ENCODE assay signal across 14 cellular contexts in genomic region chr1:184494929-184495328, GRCh38.
DNase-seq lines count a peak whose midpoint lies in the region; ATAC-seq and TF ChIP-seq lines count a peak whose summit lies in the region.
"Had no signal": no experiment of that assay in that cellular context is flagged by ENCODE, and none has a peak within 500 bp of the region (broad histone marks: within the 10 kb centered on the region; RNA-seq: fewer than 3 reads in every experiment).

No MANE protein-coding gene starts in this region.

- H3K27ac Mint-ChIP-seq in activated T-helper 2 cell treated with anti-CD3 and anti-CD28 coated beads, Interferon-gamma antibody, Interleukin-2, Interleukin-4, amounts not matched to agents 10 μg/mL and 5 μg/mL and 100 μg/mL, durations not matched to agents 14 hours and 24 hours and 36 hours = no peak overlapping the region
- H3K27ac Mint-ChIP-seq in CD4-positive, alpha-beta memory T cell = no peak overlapping the region
- H3K27ac Mint-ChIP-seq: naive B cell had no signal

- H3K27me3 ChIP-seq in GM06990 (replicated peaks; ENCODE audit: control insufficient read depth, insufficient read depth, low read length) (no peaks in the 10 kb centered on the region), colonic mucosa (no peaks in the 10 kb centered on the region)
- no peaks in the 10 kb centered on the region for H3K27me3 ChIP-seq in CD4-positive, alpha-beta memory T cell (ENCODE audit: insufficient read depth, low read length)
- H3K27me3 ChIP-seq: SJCRH30 had no signal

- CTCF ChIA-PET in CD4-positive, alpha-beta memory T cell (lab: Charles Lee; ENCODE audit: partially characterized antibody) = no interaction called here

- H3K36me3 Mint-ChIP-seq in activated T-helper 2 cell treated with anti-CD3 and anti-CD28 coated beads, Interferon-gamma antibody, Interleukin-2, Interleukin-4, amounts not matched to agents 10 μg/mL and 5 μg/mL and 100 μg/mL, durations not matched to agents 14 hours and 24 hours and 36 hours (ENCODE audit: low read depth) = no peaks in the 10 kb centered on the region
- no peaks in the 10 kb centered on the region for H3K36me3 Mint-ChIP-seq in CD4-positive, alpha-beta memory T cell
- H3K36me3 Mint-ChIP-seq: naive B cell had no signal

- TF ChIP-seq CTCF in GM06990 (IDR thresholded peaks at IDR 0.05; ENCODE audit: insufficient read depth, low read length, poor library complexity, severe bottlenecking) (no peak), colonic mucosa (IDR thresholded peaks at IDR 0.05) (no peak)

- H3K36me3 ChIP-seq in GM06990 (ENCODE audit: control insufficient read depth, insufficient read depth, low read length) = no peaks in the 10 kb centered on the region
- no peaks in the 10 kb centered on the region for H3K36me3 ChIP-seq in CD4-positive, alpha-beta memory T cell (ENCODE audit: insufficient read depth, low read length)
- H3K36me3 ChIP-seq in colonic mucosa = no peaks in the 10 kb centered on the region
- H3K36me3 ChIP-seq: SJCRH30 had no signal

- no peaks in the 10 kb centered on the region for H3K27me3 Mint-ChIP-seq in activated T-helper 2 cell treated with anti-CD3 and anti-CD28 coated beads, Interferon-gamma antibody, Interleukin-2, Interleukin-4, amounts not matched to agents 10 μg/mL and 5 μg/mL and 100 μg/mL, durations not matched to agents 14 hours and 24 hours and 36 hours (ENCODE audit: low read depth)
- H3K27me3 Mint-ChIP-seq in CD4-positive, alpha-beta memory T cell = peaks cover 0 to 3% of the 10 kb centered on the region in 2 donors
- H3K27me3 Mint-ChIP-seq: effector memory CD8-positive, alpha-beta T cell; naive B cell had no signal

- DNase-seq in GM06990 (ENCODE audit: extremely low read depth, insufficient read length) (peak; percentile 39), islet precursor cell (no peak), colonic mucosa (no peak)
- DNase-seq in activated T-helper 2 cell treated with anti-CD3 and anti-CD28 coated beads, Interferon-gamma antibody, Interleukin-2, Interleukin-4, amounts not matched to agents 10 μg/mL and 5 μg/mL and 100 μg/mL, durations not matched to agents 14 hours and 24 hours and 36 hours (ENCODE audit: low spot score) = no peak
- no peak for DNase-seq in CD4-positive, alpha-beta memory T cell
- DNase-seq: activated CD4-positive, alpha-beta T cell treated with anti-CD3 and anti-CD28 coated beads, Interleukin-2, amount 50 U/mL, for 4 hours; effector memory CD8-positive, alpha-beta T cell; naive B cell; NCI-H2081; SJCRH30; stimulated activated naive CD4-positive, alpha-beta T cell treated with Interleukin-2 at 50 U/mL for 16 hours had no signal

- intact Hi-C loops in activated T-helper 2 cell treated with anti-CD3 and anti-CD28 coated beads, Interferon-gamma antibody, Interleukin-2, Interleukin-4, amounts not matched to agents 10 μg/mL and 5 μg/mL and 100 μg/mL, durations not matched to agents 14 hours and 24 hours and 36 hours (cut with micrococcal nuclease) = loop anchor here (5.0 to 10.0 kb wide), 2 partner anchors 387 to 420 kb away; no protein-coding TSS in a partner anchor
- intact Hi-C loops in CD4-positive, alpha-beta memory T cell (cut with micrococcal nuclease) = no loop called here
- intact Hi-C loops in colonic mucosa (cut with DNase I) = no loop called here

- H3K4me3 Mint-ChIP-seq in activated T-helper 2 cell treated with anti-CD3 and anti-CD28 coated beads, Interferon-gamma antibody, Interleukin-2, Interleukin-4, amounts not matched to agents 10 μg/mL and 5 μg/mL and 100 μg/mL, durations not matched to agents 14 hours and 24 hours and 36 hours (ENCODE audit: low read depth) = no peak overlapping the region
- H3K4me3 Mint-ChIP-seq in CD4-positive, alpha-beta memory T cell = no peak overlapping the region
- H3K4me3 Mint-ChIP-seq: effector memory CD8-positive, alpha-beta T cell; naive B cell had no signal

- H3K4me3 ChIP-seq in GM06990 (replicated peaks; ENCODE audit: low read depth, low read length) (peak overlapping the region; percentile 45), colonic mucosa (no peak overlapping the region)
- no peak overlapping the region for H3K4me3 ChIP-seq in CD4-positive, alpha-beta memory T cell (ENCODE audit: low read length in 2 of 2)
- H3K4me3 ChIP-seq: SJCRH30 had no signal

- POLR2A ChIA-PET in CD4-positive, alpha-beta memory T cell (lab: Charles Lee; ENCODE audit: partially characterized antibody) = no interaction called here

- peak; percentile 79 for ATAC-seq in GM19035 (IDR thresholded peaks at IDR 0.05; ENCODE audit: unreplicated experiment)
- peak; percentile 86 for ATAC-seq in HG02571 (IDR thresholded peaks at IDR 0.05; ENCODE audit: unreplicated experiment)
- peak; percentile 69 for ATAC-seq in HG03378 (IDR thresholded peaks at IDR 0.05; ENCODE audit: unreplicated experiment)
- ATAC-seq: effector memory CD8-positive, alpha-beta T cell had no signal

- no peaks in the 10 kb centered on the region for H3K4me1 ChIP-seq in CD4-positive, alpha-beta memory T cell (ENCODE audit: insufficient read depth, low read length)
- peaks cover 29% of the 10 kb centered on the region for H3K4me1 ChIP-seq in colonic mucosa
- H3K4me1 ChIP-seq: SJCRH30 had no signal

- H3K27ac ChIP-seq in CD4-positive, alpha-beta memory T cell (ENCODE audit: low read depth, low read length) = no peak overlapping the region
- H3K27ac ChIP-seq in colonic mucosa = no peak overlapping the region
- H3K27ac ChIP-seq: SJCRH30 had no signal

- no peak overlapping the region for H3K9ac ChIP-seq in colonic mucosa (ENCODE audit: low read depth in 2 of 2, low read length in 2 of 2)

- H3K9me3 Mint-ChIP-seq in activated T-helper 2 cell treated with anti-CD3 and anti-CD28 coated beads, Interferon-gamma antibody, Interleukin-2, Interleukin-4, amounts not matched to agents 10 μg/mL and 5 μg/mL and 100 μg/mL, durations not matched to agents 14 hours and 24 hours and 36 hours = no peaks in the 10 kb centered on the region
- no peaks in the 10 kb centered on the region for H3K9me3 Mint-ChIP-seq in CD4-positive, alpha-beta memory T cell
- H3K9me3 Mint-ChIP-seq: effector memory CD8-positive, alpha-beta T cell; naive B cell had no signal

- H3K9me3 ChIP-seq in CD4-positive, alpha-beta memory T cell (ENCODE audit: control insufficient read depth in 1 of 2, low read length in 2 of 2) = no peaks in the 10 kb centered on the region
- H3K9me3 ChIP-seq in colonic mucosa = no peaks in the 10 kb centered on the region
- H3K9me3 ChIP-seq: SJCRH30 had no signal

- H3K4me1 Mint-ChIP-seq in activated T-helper 2 cell treated with anti-CD3 and anti-CD28 coated beads, Interferon-gamma antibody, Interleukin-2, Interleukin-4, amounts not matched to agents 10 μg/mL and 5 μg/mL and 100 μg/mL, durations not matched to agents 14 hours and 24 hours and 36 hours (ENCODE audit: low read depth) = peaks cover 30% of the 10 kb centered on the region
- H3K4me1 Mint-ChIP-seq in CD4-positive, alpha-beta memory T cell = peaks cover 7 to 14% (median 9%) of the 10 kb centered on the region in 4 donors
